ENCODE assay signal across 1 cellular context in genomic region chr3:112814256-112814655, GRCh38.
TF ChIP-seq lines count a peak whose summit lies in the region.

No MANE protein-coding gene starts in this region.

TF ChIP-seq in IMR-90, 13 proteins besides CTCF, POLR2A, EP300 and RAD21 (continued from another document):
- TF ChIP-seq RFX5 (IDR thresholded peaks at IDR 0.05; ENCODE audit: low read depth, low read length) (no peak), CEBPB (IDR thresholded peaks at IDR 0.05; ENCODE audit: low read depth, low read length) (peak; percentile 60; the same call in 1 of the 2 replicates)
- TF ChIP-seq, protein P1, sequence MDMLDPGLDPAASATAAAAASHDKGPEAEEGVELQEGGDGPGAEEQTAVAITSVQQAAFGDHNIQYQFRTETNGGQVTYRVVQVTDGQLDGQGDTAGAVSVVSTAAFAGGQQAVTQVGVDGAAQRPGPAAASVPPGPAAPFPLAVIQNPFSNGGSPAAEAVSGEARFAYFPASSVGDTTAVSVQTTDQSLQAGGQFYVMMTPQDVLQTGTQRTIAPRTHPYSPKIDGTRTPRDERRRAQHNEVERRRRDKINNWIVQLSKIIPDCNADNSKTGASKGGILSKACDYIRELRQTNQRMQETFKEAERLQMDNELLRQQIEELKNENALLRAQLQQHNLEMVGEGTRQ (IDR thresholded peaks at IDR 0.05; ENCODE audit: low read depth, low read length): no peak
